Comparison of ENCODE assay signal across 7 cellular contexts in genomic region chr19:13022111-13022858, GRCh38. TPM values are rescaled to one million over a fixed set of nuclear protein-coding genes. Genes with fewer than 3 reads are reported as not detected.
DNase-seq lines count a peak whose midpoint lies in the region; ATAC-seq and TF ChIP-seq lines count a peak whose summit lies in the region.

No MANE protein-coding gene starts in this region.

- H3K4me1 ChIP-seq in foreskin keratinocyte: peaks cover 31% of the 10 kb centered on the region

- peak overlapping the region in 6 of 7 experiments; percentile 17 to 44 (median 28) for H3K4me3 ChIP-seq in skin epidermis

- CTCF ChIA-PET in Calu3 (lab: Charles Lee): interaction anchor here (0.8 kb wide), 1 partner anchor 39 kb away, joined by 3 read pairs; no protein-coding TSS in a partner anchor

- no peak for TF ChIP-seq CTCF in GM20000 (IDR thresholded peaks at IDR 0.05; ENCODE audit: extremely low read depth, missing control alignments)
- TF ChIP-seq CTCF in foreskin keratinocyte (conservative IDR thresholded peaks at IDR 0.05): no peak
- no peak for TF ChIP-seq CTCF in Calu3 (IDR thresholded peaks at IDR 0.05; ENCODE audit: unreplicated experiment)

- H3K27ac Mint-ChIP-seq in Calu3 (ENCODE audit: unreplicated experiment): no peak overlapping the region

- H3K27me3 ChIP-seq in foreskin keratinocyte: no peaks in the 10 kb centered on the region

- no peak overlapping the region for H3K4me3 Mint-ChIP-seq in Calu3 (ENCODE audit: low read depth, unreplicated experiment)

- peaks cover 27% of the 10 kb centered on the region for H3K4me1 Mint-ChIP-seq in Calu3 (ENCODE audit: low read depth, unreplicated experiment)

- peak; percentile 76 for DNase-seq in GM20000 (ENCODE audit: low spot score)
- no peak for DNase-seq in foreskin keratinocyte
- no peak for DNase-seq in cerebellar cortex (ENCODE audit: low spot score)
- no peak for DNase-seq in Calu3

- no peaks in the 10 kb centered on the region for H3K27me3 Mint-ChIP-seq in Calu3 (ENCODE audit: unreplicated experiment)

- intact Hi-C loops in Calu3 (cut with micrococcal nuclease; ENCODE audit: unreplicated experiment): no loop called here

- H3K9me3 Mint-ChIP-seq in Calu3 (ENCODE audit: low read depth, unreplicated experiment): no peaks in the 10 kb centered on the region

- ATAC-seq in SK-N-SH treated with all-trans-retinoic acid at 6 μM for 48 hours (peak; percentile 23), foreskin keratinocyte (no peak), HG03378 (IDR thresholded peaks at IDR 0.05; ENCODE audit: unreplicated experiment) (no peak)

- BruUV-seq in Calu3 (replicated peaks; lab: Mats Ljungman, UMichigan): no TSS peak

- H3K36me3 Mint-ChIP-seq in Calu3 (ENCODE audit: insufficient read depth, unreplicated experiment): peaks cover 7% of the 10 kb centered on the region

- H3K27ac ChIP-seq in foreskin keratinocyte: peak overlapping the region; percentile 64
- peak overlapping the region in 20 of 21 experiments; percentile 64 to 97 (median 91) for H3K27ac ChIP-seq in skin epidermis

TF ChIP-seq in SK-N-SH treated with all-trans-retinoic acid at 6 μM for 48 hours, 23 proteins besides CTCF, POLR2A, EP300 and RAD21:
- TF ChIP-seq ESRRG (CRISPR knock-in tag; IDR thresholded peaks at IDR 0.05) (no peak), CSDC2 (CRISPR knock-in tag; IDR thresholded peaks at IDR 0.05) (no peak), ZC3H10 (CRISPR knock-in tag; IDR thresholded peaks at IDR 0.05) (no peak), PATZ1 (CRISPR knock-in tag; IDR thresholded peaks at IDR 0.05; ENCODE audit: borderline replicate concordance) (no peak), BACH2 (CRISPR knock-in tag; IDR thresholded peaks at IDR 0.05; ENCODE audit: borderline replicate concordance) (no peak), CSRNP3 (CRISPR knock-in tag; IDR thresholded peaks at IDR 0.05) (no peak), ZNF8 (CRISPR knock-in tag; IDR thresholded peaks at IDR 0.05) (no peak), PPARA (CRISPR knock-in tag; IDR thresholded peaks at IDR 0.05; ENCODE audit: borderline replicate concordance) (no peak), RARB (CRISPR knock-in tag; IDR thresholded peaks at IDR 0.05) (no peak), ISL1 (CRISPR knock-in tag; IDR thresholded peaks at IDR 0.05) (no peak), OSR1 (CRISPR knock-in tag; IDR thresholded peaks at IDR 0.05) (no peak), ZFP30 (CRISPR knock-in tag; IDR thresholded peaks at IDR 0.05) (no peak), ZFP3 (CRISPR knock-in tag; IDR thresholded peaks at IDR 0.05) (no peak), TOX (CRISPR knock-in tag; IDR thresholded peaks at IDR 0.05; ENCODE audit: borderline replicate concordance) (no peak), GLIS3 (CRISPR knock-in tag; IDR thresholded peaks at IDR 0.05) (no peak)
- TF ChIP-seq, protein P1, sequence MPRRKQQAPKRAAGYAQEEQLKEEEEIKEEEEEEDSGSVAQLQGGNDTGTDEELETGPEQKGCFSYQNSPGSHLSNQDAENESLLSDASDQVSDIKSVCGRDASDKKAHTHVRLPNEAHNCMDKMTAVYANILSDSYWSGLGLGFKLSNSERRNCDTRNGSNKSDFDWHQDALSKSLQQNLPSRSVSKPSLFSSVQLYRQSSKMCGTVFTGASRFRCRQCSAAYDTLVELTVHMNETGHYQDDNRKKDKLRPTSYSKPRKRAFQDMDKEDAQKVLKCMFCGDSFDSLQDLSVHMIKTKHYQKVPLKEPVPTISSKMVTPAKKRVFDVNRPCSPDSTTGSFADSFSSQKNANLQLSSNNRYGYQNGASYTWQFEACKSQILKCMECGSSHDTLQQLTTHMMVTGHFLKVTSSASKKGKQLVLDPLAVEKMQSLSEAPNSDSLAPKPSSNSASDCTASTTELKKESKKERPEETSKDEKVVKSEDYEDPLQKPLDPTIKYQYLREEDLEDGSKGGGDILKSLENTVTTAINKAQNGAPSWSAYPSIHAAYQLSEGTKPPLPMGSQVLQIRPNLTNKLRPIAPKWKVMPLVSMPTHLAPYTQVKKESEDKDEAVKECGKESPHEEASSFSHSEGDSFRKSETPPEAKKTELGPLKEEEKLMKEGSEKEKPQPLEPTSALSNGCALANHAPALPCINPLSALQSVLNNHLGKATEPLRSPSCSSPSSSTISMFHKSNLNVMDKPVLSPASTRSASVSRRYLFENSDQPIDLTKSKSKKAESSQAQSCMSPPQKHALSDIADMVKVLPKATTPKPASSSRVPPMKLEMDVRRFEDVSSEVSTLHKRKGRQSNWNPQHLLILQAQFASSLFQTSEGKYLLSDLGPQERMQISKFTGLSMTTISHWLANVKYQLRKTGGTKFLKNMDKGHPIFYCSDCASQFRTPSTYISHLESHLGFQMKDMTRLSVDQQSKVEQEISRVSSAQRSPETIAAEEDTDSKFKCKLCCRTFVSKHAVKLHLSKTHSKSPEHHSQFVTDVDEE (CRISPR knock-in tag; IDR thresholded peaks at IDR 0.05): no peak
- TF ChIP-seq, protein P2, sequence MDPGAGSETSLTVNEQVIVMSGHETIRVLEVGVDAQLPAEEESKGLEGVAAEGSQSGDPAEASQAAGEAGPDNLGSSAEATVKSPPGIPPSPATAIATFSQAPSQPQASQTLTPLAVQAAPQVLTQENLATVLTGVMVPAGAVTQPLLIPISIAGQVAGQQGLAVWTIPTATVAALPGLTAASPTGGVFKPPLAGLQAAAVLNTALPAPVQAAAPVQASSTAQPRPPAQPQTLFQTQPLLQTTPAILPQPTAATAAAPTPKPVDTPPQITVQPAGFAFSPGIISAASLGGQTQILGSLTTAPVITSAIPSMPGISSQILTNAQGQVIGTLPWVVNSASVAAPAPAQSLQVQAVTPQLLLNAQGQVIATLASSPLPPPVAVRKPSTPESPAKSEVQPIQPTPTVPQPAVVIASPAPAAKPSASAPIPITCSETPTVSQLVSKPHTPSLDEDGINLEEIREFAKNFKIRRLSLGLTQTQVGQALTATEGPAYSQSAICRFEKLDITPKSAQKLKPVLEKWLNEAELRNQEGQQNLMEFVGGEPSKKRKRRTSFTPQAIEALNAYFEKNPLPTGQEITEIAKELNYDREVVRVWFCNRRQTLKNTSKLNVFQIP (CRISPR knock-in tag; IDR thresholded peaks at IDR 0.05; ENCODE audit: borderline replicate concordance, low read depth): no peak
TF ChIP-seq in SK-N-SH treated with all-trans-retinoic acid at 6 μM for 48 hours: peak in this region for 0.

RNA-seq across cellular contexts. Expression of gene NFIX, which starts 27.0 kb away (rescaled TPM):
- total RNA-seq in foreskin keratinocyte: 9.4 and 13.0 TPM in 2 replicates
- polyA plus RNA-seq in foreskin keratinocyte: 3.3 and 5.3 TPM in 2 replicates
- total RNA-seq in Calu3 (2022): 16.4 and 21.9 TPM in 2 replicates

RNA-seq across cellular contexts. Expression of gene DAND5, which starts 52.9 kb away (rescaled TPM):
- 0.07 and 0.14 TPM in 2 replicates for total RNA-seq in foreskin keratinocyte
- polyA plus RNA-seq in foreskin keratinocyte: 0.08 TPM in 1 of 2 replicates, not detected in the other
- total RNA-seq in Calu3 (2022): 0.21 and 0.47 TPM in 2 replicates
